9 cellular contexts compared by ENCODE assay signal in genomic region chr12:119803391-119803791, GRCh38.
DNase-seq lines count a peak whose midpoint lies in the region; ATAC-seq, FAIRE-seq and TF ChIP-seq lines count a peak whose summit lies in the region.
"Had no signal": no experiment of that assay in that cellular context is flagged by ENCODE, and none has a peak within 500 bp of the region (broad histone marks: within the 10 kb centered on the region; RNA-seq: fewer than 3 reads in every experiment).

No MANE protein-coding gene starts in this region.

- no peaks in the 10 kb centered on the region for H3K36me3 ChIP-seq in keratinocyte (ENCODE audit: control insufficient read depth in 2 of 2, extremely low read depth in 1 of 2, insufficient read depth in 2 of 2, low read length in 2 of 2)
- H3K36me3 ChIP-seq in skeletal muscle satellite cell (ENCODE audit: insufficient read depth, low read length), result no peaks in the 10 kb centered on the region
- peaks cover 78% of the 10 kb centered on the region for H3K36me3 ChIP-seq in OCI-LY7 (ENCODE audit: insufficient read depth, low read length)

- DNase-seq in HFF-Myc (ENCODE audit: extremely low read depth, low read depth) (peak; percentile 12), ecto neural progenitor cell (ENCODE audit: low spot score) (peak; percentile 83), keratinocyte (ENCODE audit: low read depth, low spot score) (no peak), NCI-H774 (lab: John Stamatoyannopoulos, UW) (no peak), OCI-LY7 (ENCODE audit: low spot score) (no peak)
- DNase-seq in activated CD8-positive, alpha-beta memory T cell treated with anti-CD3 and anti-CD28 coated beads, Interleukin-2, amount 50 U/mL, for 4 hours, result no peak
- DNase-seq: OCI-M1 had no signal

- no peaks in the 10 kb centered on the region for H3K9me3 ChIP-seq in keratinocyte (ENCODE audit: control insufficient read depth, low read depth, low read length)
- no peaks in the 10 kb centered on the region for H3K9me3 ChIP-seq in skeletal muscle satellite cell (replicated peaks; ENCODE audit: low read length)
- peaks cover 10% of the 10 kb centered on the region; the same call in 1 of the 2 replicates for H3K9me3 ChIP-seq in OCI-LY7 (ENCODE audit: low read length)

- BruUV-seq in OCI-LY7 (replicated peaks; lab: Mats Ljungman, UMichigan), result no TSS peak

- H2AFZ ChIP-seq in keratinocyte (ENCODE audit: control insufficient read depth, low read length), result peak overlapping the region; percentile 47
- H2AFZ ChIP-seq in OCI-LY7 (ENCODE audit: low read length), result no peak overlapping the region

- H3K27me3 ChIP-seq in keratinocyte (ENCODE audit: control insufficient read depth, extremely low read depth, insufficient read depth, low read length) (no peaks in the 10 kb centered on the region), skeletal muscle satellite cell (ENCODE audit: control insufficient read depth, insufficient read depth, low read length) (no peaks in the 10 kb centered on the region)

- CTCF ChIA-PET in OCI-LY7 (lab: Charles Lee; ENCODE audit: unreplicated experiment), result no interaction called here

- peak overlapping the region; percentile 41 for H3K4me3 ChIP-seq in HFF-Myc (replicated peaks; ENCODE audit: low read depth, low read length)
- H3K4me3 ChIP-seq in keratinocyte (ENCODE audit: control insufficient read depth in 2 of 3, extremely low read depth in 1 of 3, insufficient read depth in 2 of 3, low read depth in 1 of 3, low read length in 3 of 3), result no peak overlapping the region
- H3K4me3 ChIP-seq in skeletal muscle satellite cell (ENCODE audit: low read length), result peak overlapping the region; percentile 65
- no peak overlapping the region for H3K4me3 ChIP-seq in OCI-LY7 (ENCODE audit: low read depth, low read length, poor library complexity, severe bottlenecking)

- H3K9me1 ChIP-seq in keratinocyte (ENCODE audit: control insufficient read depth, extremely low read depth, insufficient read depth, low read length), result no peaks in the 10 kb centered on the region

- H3K9me2 ChIP-seq in OCI-LY7 (ENCODE audit: insufficient read depth, low read length), result no peaks in the 10 kb centered on the region

- FAIRE-seq in keratinocyte (lab: Jason Lieb, UNC), result no peak

- no peak for ATAC-seq in HG03432 (IDR thresholded peaks at IDR 0.05; ENCODE audit: unreplicated experiment)

- H3K9ac ChIP-seq in keratinocyte (ENCODE audit: control insufficient read depth, extremely low read depth, insufficient read depth, low read length) (no peak overlapping the region), skeletal muscle satellite cell (ENCODE audit: low read depth, low read length) (peak overlapping the region; percentile 32)

- H4K20me1 ChIP-seq in keratinocyte (ENCODE audit: control insufficient read depth, extremely low read depth, insufficient read depth, low read length), result no peaks in the 10 kb centered on the region
- H4K20me1 ChIP-seq in OCI-LY7 (ENCODE audit: insufficient read depth, low read length), result no peaks in the 10 kb centered on the region

- peaks cover 18% of the 10 kb centered on the region for H3K4me1 ChIP-seq in keratinocyte (ENCODE audit: control insufficient read depth, extremely low read depth, insufficient read depth, low read length)
- peaks cover 26% of the 10 kb centered on the region for H3K4me1 ChIP-seq in skeletal muscle satellite cell (ENCODE audit: control insufficient read depth, insufficient read depth, low read length)
- no peaks in the 10 kb centered on the region for H3K4me1 ChIP-seq in OCI-LY7 (ENCODE audit: insufficient read depth, low read length, poor library complexity, severe bottlenecking)

- intact Hi-C loops in OCI-LY7 (cut with micrococcal nuclease; ENCODE audit: unreplicated experiment), result no loop called here

- POLR2A ChIA-PET in OCI-LY7 (lab: Charles Lee), result no interaction called here

- H3K27ac ChIP-seq in keratinocyte (ENCODE audit: control insufficient read depth, insufficient read depth, low read length) (no peak overlapping the region), OCI-LY7 (ENCODE audit: low read depth, low read length, poor library complexity, severe bottlenecking) (no peak overlapping the region)

- peak overlapping the region; percentile 67 for H3K4me2 ChIP-seq in keratinocyte (ENCODE audit: control insufficient read depth, extremely low read depth, insufficient read depth, low read depth, low read length)
- H3K4me2 ChIP-seq in skeletal muscle satellite cell (ENCODE audit: low read length), result peak overlapping the region; percentile 88
- H3K4me2 ChIP-seq in OCI-LY7 (ENCODE audit: low read length), result no peak overlapping the region

- dilution Hi-C loops in keratinocyte (cut with MboI; ENCODE audit: extremely low pct_ligation_motif_present, low sequenced_read_pairs), result no loop called here

- no peaks in the 10 kb centered on the region for H3K79me2 ChIP-seq in keratinocyte (ENCODE audit: control insufficient read depth, insufficient read depth, low read length)
- H3K79me2 ChIP-seq in OCI-LY7 (ENCODE audit: insufficient read depth, low read depth, low read length), result no peaks in the 10 kb centered on the region

- no peak for TF ChIP-seq CTCF in HFF-Myc (IDR thresholded peaks at IDR 0.05; ENCODE audit: low read depth, low read length, missing control alignments)
- TF ChIP-seq CTCF in keratinocyte (optimal IDR thresholded peaks at IDR 0.05 in 1 of 3, IDR thresholded peaks at IDR 0.05 in 1 of 3, conservative IDR thresholded peaks at IDR 0.05 in 1 of 3; ENCODE audit: extremely low read depth in 1 of 3, insufficient read depth in 2 of 3, low read length in 3 of 3), result no peak
- no peak for TF ChIP-seq CTCF in OCI-LY7 (conservative IDR thresholded peaks at IDR 0.05; ENCODE audit: low read length)

Comparison
In these comparisons a context has a peak if more than half of its experiments do, and no peak if none do; other contexts are left out.
1. DNase-seq: peak in HFF-Myc (single experiment) and ecto neural progenitor cell (single experiment); none in keratinocyte (single experiment), NCI-H774 (single experiment), OCI-LY7 (single experiment) and activated CD8-positive, alpha-beta memory T cell treated with anti-CD3 and anti-CD28 coated beads, Interleukin-2, amount 50 U/mL, for 4 hours (single experiment).
2. H3K4me3 ChIP-seq: peak in HFF-Myc (single experiment) and skeletal muscle satellite cell (single experiment); none in keratinocyte (0 of 3) and OCI-LY7 (single experiment).